11 cellular contexts compared by ENCODE assay signal in the genomic region with DNA sequence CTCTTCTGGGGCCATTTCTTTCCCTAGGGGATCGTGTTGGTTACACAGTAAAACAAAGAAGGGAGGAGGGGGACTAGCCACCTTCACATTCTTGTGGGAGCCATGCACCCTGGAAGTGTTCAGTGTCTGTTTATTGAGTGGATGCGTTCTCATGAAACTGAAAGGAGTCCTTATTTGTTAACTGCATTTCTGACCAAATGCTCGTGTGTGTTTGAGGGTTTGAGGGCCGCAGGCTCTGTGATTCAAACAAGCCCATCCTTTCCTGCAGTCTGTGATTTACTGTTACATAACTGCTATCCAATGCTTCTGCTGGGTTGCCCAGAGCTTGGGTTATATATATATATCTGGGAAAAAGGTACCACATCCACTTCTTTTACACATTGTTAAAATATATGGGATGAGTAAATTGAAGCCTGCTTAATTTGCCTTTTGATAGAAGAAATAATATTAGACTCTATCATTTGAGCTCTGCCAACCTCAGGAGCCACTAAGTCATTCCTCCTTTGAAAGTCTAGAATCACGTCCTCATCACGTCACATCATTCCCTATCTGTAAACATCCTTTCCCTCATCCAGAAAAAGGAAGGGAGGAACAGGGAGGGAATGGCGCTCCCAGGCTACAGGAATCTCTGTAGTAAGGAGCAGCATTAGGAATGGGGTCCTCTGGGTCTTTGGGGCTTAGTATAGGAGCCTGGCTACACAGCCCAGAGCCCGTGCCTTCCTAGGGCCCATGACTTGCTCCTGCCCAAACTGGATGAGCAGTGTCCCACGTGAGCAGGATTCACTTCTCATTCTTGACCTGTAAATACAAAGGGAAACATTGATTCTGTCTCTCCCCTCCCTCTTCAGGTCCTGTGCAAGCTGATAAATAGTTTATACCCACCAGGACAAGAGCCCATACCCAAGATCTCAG. TPM values are rescaled to one million over a fixed set of nuclear protein-coding genes. Genes with fewer than 3 reads are reported as not detected.
A peak's percentile ranks its signal among the peaks of the same experiment; 100 is the strongest.
DNase-seq lines count a peak whose midpoint lies in the region; ATAC-seq, FAIRE-seq and TF ChIP-seq lines count a peak whose summit lies in the region.
"Had no signal": no experiment of that assay in that cellular context is flagged by ENCODE, and none has a peak within 500 bp of the region (broad histone marks: within the 10 kb centered on the region; RNA-seq: fewer than 3 reads in every experiment).

No MANE protein-coding gene starts in this region.

- peak overlapping the region; percentile 73 for H3K4me3 Mint-ChIP-seq in natural killer cell treated with Interleukin-12 subunit alpha and Interleukin-12 subunit beta and Interleukin-15 and Interleukin-18, amount 100 ng/mL, for 72 hours

- no peaks in the 10 kb centered on the region for H3K9me2 ChIP-seq in MM.1S (replicated peaks; ENCODE audit: insufficient read depth, low read length)

- TF ChIP-seq CTCF in MM.1S (IDR thresholded peaks at IDR 0.05; ENCODE audit: low read length) (no peak), dorsolateral prefrontal cortex (IDR thresholded peaks at IDR 0.05 in 54 of 56, conservative IDR thresholded peaks at IDR 0.05 in 2 of 56; ENCODE audit: low read depth in 1 of 56, partially characterized antibody in 56 of 56) (no peak)

- H3F3A ChIP-seq in MM.1S (ENCODE audit: insufficient read depth, low read length) = peaks cover 3% of the 10 kb centered on the region; the same call in 1 of the 2 replicates

- no peak overlapping the region for H3K27ac Mint-ChIP-seq in natural killer cell treated with Interleukin-12 subunit alpha and Interleukin-12 subunit beta and Interleukin-15 and Interleukin-18, amount 100 ng/mL, for 72 hours
- H3K27ac Mint-ChIP-seq: dendritic cell treated with granulocyte-macrophage colony-stimulating factor and Interleukin-4, amounts not matched to agents 40 ng/mL and 50 ng/mL, for 4 days had no signal

- H3K9me3 Mint-ChIP-seq in natural killer cell treated with Interleukin-12 subunit alpha and Interleukin-12 subunit beta and Interleukin-15 and Interleukin-18, amount 100 ng/mL, for 72 hours = no peaks in the 10 kb centered on the region
- H3K9me3 Mint-ChIP-seq: dendritic cell treated with granulocyte-macrophage colony-stimulating factor and Interleukin-4, amounts not matched to agents 40 ng/mL and 50 ng/mL, for 4 days had no signal

- intact Hi-C loops in dorsolateral prefrontal cortex (cut with DNase I) = loop anchor here in 1 of 2 donors (5.0 kb wide), 1 partner anchor 42 kb away; no protein-coding TSS in a partner anchor

- H4K20me1 ChIP-seq in MM.1S (ENCODE audit: insufficient read depth, low read length) = no peaks in the 10 kb centered on the region

- H3K79me2 ChIP-seq in MM.1S (ENCODE audit: low read length) = no peaks in the 10 kb centered on the region

- H2AFZ ChIP-seq in MM.1S (ENCODE audit: low read length) = peak overlapping the region; percentile 97

- H3K4me3 ChIP-seq in MM.1S (ENCODE audit: low read length) (peak overlapping the region; percentile 77), dorsolateral prefrontal cortex (peak overlapping the region; percentile 45 to 79 (median 66))

- H3K4me1 Mint-ChIP-seq in natural killer cell treated with Interleukin-12 subunit alpha and Interleukin-12 subunit beta and Interleukin-15 and Interleukin-18, amount 100 ng/mL, for 72 hours (ENCODE audit: low read depth in 2 of 2) = peaks cover 19 to 25% of the 10 kb centered on the region in 2 donors

- ATAC-seq in natural killer cell treated with Interleukin-12 subunit alpha and Interleukin-12 subunit beta and Interleukin-15 and Interleukin-18, amount 100 ng/mL, for 72 hours = no peak

- peaks cover 0 to 7% of the 10 kb centered on the region in 2 donors for H3K27me3 Mint-ChIP-seq in natural killer cell treated with Interleukin-12 subunit alpha and Interleukin-12 subunit beta and Interleukin-15 and Interleukin-18, amount 100 ng/mL, for 72 hours

- H3K27me3 ChIP-seq in MM.1S (replicated peaks; ENCODE audit: insufficient read depth, low read length) (no peaks in the 10 kb centered on the region), dorsolateral prefrontal cortex (no peaks in the 10 kb centered on the region)

- H3K9me3 ChIP-seq in MM.1S (replicated peaks; ENCODE audit: insufficient read depth, low read length) = no peaks in the 10 kb centered on the region

- no peak overlapping the region for H3K27ac ChIP-seq in MM.1S (ENCODE audit: low read length)
- H3K27ac ChIP-seq in dorsolateral prefrontal cortex = peak overlapping the region; percentile 12 to 93 (median 83)

- FAIRE-seq in GM19239 (lab: Jason Lieb, UNC) = no peak
- FAIRE-seq: GM12892 had no signal

- H3K9ac ChIP-seq in MM.1S (ENCODE audit: low read length) = no peak overlapping the region

- H3K4me1 ChIP-seq in MM.1S (ENCODE audit: low read length) = no peaks in the 10 kb centered on the region

- H3K4me2 ChIP-seq in MM.1S (ENCODE audit: low read depth, low read length) = peak overlapping the region; percentile 97

- H3K36me3 Mint-ChIP-seq in natural killer cell treated with Interleukin-12 subunit alpha and Interleukin-12 subunit beta and Interleukin-15 and Interleukin-18, amount 100 ng/mL, for 72 hours = no peaks in the 10 kb centered on the region

- no peaks in the 10 kb centered on the region for H3K36me3 ChIP-seq in MM.1S (replicated peaks; ENCODE audit: insufficient read depth, low read length)

- DNase-seq in NCI-H2227 (lab: John Stamatoyannopoulos, UW; ENCODE audit: unreplicated experiment) (peak; percentile 18), NCI-H2227 treated with DMSO at 0.1 percent for 48 hours (lab: John Stamatoyannopoulos, UW) (no peak), MM.1S (peak; percentile 24), dorsolateral prefrontal cortex (peak in 2 of 10 donors; percentile 21 to 43), GM19239 (ENCODE audit: insufficient read length, low spot score) (no peak), SKM-1 (lab: John Stamatoyannopoulos, UW; ENCODE audit: unreplicated experiment) (no peak), NCI-H1048 (lab: John Stamatoyannopoulos, UW) (no peak)
- DNase-seq in natural killer cell treated with Interleukin-12 subunit alpha and Interleukin-12 subunit beta and Interleukin-15 and Interleukin-18, amount 100 ng/mL, for 72 hours (ENCODE audit: low spot score) = no peak
- DNase-seq: SIG-M5 had no signal

RNA-seq across cellular contexts. Expression of gene TAGLN3, which starts 1.5 kb away (rescaled TPM):
- total RNA-seq in dorsolateral prefrontal cortex = 100 to 1,000 TPM in 119 of 120 experiments, 10 to 100 TPM in 1; 97.9 to 571 (median 378) TPM
- total RNA-seq in natural killer cell treated with Interleukin-12 subunit alpha and Interleukin-12 subunit beta and Interleukin-15 and Interleukin-18, amount 100 ng/mL, for 72 hours = under 1 TPM in 1 of 2 donors, not detected in 1; 0.74 TPM

RNA-seq across cellular contexts. Expression of gene ABHD10, which starts 21.4 kb away (rescaled TPM):
- 10 to 100 TPM; 22.8 to 62.2 (median 48.1) TPM for total RNA-seq in dorsolateral prefrontal cortex
- total RNA-seq in natural killer cell treated with Interleukin-12 subunit alpha and Interleukin-12 subunit beta and Interleukin-15 and Interleukin-18, amount 100 ng/mL, for 72 hours = 10 to 100 TPM; 27.2 to 41.6 TPM

RNA-seq across cellular contexts. Expression of gene TMPRSS7, which starts 34.4 kb away (rescaled TPM):
- 1 to 10 TPM in 4 of 120 experiments, under 1 TPM in 60, not detected in 56; 0.18 to 2.5 (median 0.37) TPM for total RNA-seq in dorsolateral prefrontal cortex
- not detected for total RNA-seq in natural killer cell treated with Interleukin-12 subunit alpha and Interleukin-12 subunit beta and Interleukin-15 and Interleukin-18, amount 100 ng/mL, for 72 hours

Comparison
In these comparisons a context has a peak if more than half of its experiments do, and no peak if none do; other contexts are left out.
1. DNase-seq: peak in NCI-H2227 (single experiment) and MM.1S (single experiment); none in NCI-H2227 treated with DMSO at 0.1 percent for 48 hours (single experiment), natural killer cell treated with Interleukin-12 subunit alpha and Interleukin-12 subunit beta and Interleukin-15 and Interleukin-18, amount 100 ng/mL, for 72 hours (single experiment), GM19239 (single experiment), SKM-1 (single experiment) and NCI-H1048 (single experiment).
2. RNA of gene TAGLN3, which starts 1.5 kb away (total RNA-seq): 97.9 to 571 TPM in dorsolateral prefrontal cortex; 0.74 TPM in natural killer cell treated with Interleukin-12 subunit alpha and Interleukin-12 subunit beta and Interleukin-15 and Interleukin-18, amount 100 ng/mL, for 72 hours; every median in the first group is over 10 times any median in the second.